ENCODE assay signal across 1 cellular context in genomic region chrX:105221374-105221773, GRCh38.
TF ChIP-seq lines count a peak whose summit lies in the region.

No MANE protein-coding gene starts in this region.

TF ChIP-seq in A549, 52 proteins besides CTCF, POLR2A, EP300 and RAD21 (continued from another document):
- TF ChIP-seq MAX (IDR thresholded peaks at IDR 0.05) (no peak), HMGXB4 (CRISPR knock-in tag; IDR thresholded peaks at IDR 0.05; ENCODE audit: borderline replicate concordance) (no peak), ZC3H11A (IDR thresholded peaks at IDR 0.05) (no peak), ELK1 (IDR thresholded peaks at IDR 0.05; ENCODE audit: low read depth, low read length) (no peak), POLR2AphosphoS2 (conservative IDR thresholded peaks at IDR 0.05; ENCODE audit: low read length) (no peak)
